Comparison of ENCODE assay signal across 1 cellular context in genomic region chr1:162854245-162854860, GRCh38.
TF ChIP-seq lines count a peak whose summit lies in the region.

No MANE protein-coding gene starts in this region.

TF ChIP-seq in K562, 482 proteins besides CTCF, POLR2A, EP300 and RAD21 (continued from another document):
- TF ChIP-seq, protein P1, sequence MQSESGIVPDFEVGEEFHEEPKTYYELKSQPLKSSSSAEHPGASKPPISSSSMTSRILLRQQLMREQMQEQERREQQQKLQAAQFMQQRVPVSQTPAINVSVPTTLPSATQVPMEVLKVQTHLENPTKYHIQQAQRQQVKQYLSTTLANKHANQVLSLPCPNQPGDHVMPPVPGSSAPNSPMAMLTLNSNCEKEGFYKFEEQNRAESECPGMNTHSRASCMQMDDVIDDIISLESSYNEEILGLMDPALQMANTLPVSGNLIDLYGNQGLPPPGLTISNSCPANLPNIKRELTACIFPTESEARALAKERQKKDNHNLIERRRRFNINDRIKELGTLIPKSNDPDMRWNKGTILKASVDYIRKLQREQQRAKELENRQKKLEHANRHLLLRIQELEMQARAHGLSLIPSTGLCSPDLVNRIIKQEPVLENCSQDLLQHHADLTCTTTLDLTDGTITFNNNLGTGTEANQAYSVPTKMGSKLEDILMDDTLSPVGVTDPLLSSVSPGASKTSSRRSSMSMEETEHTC (IDR thresholded peaks at IDR 0.05) = no peak
- TF ChIP-seq ZNF766 (CRISPR knock-in tag; conservative IDR thresholded peaks at IDR 0.05) = no peak
- no peak for TF ChIP-seq NR1H2 (CRISPR knock-in tag; IDR thresholded peaks at IDR 0.05)
- TF ChIP-seq TCF7L2 (IDR thresholded peaks at IDR 0.05; ENCODE audit: low read depth, low read length) = no peak
- TF ChIP-seq GATAD2A (IDR thresholded peaks at IDR 0.05) = no peak
- no peak for TF ChIP-seq ZBTB9 (CRISPR knock-in tag; IDR thresholded peaks at IDR 0.05)
- TF ChIP-seq MEF2D (tag; conservative IDR thresholded peaks at IDR 0.05; ENCODE audit: low read depth) = no peak
